Comparison of ENCODE assay signal across 27 cellular contexts in the genomic region with DNA sequence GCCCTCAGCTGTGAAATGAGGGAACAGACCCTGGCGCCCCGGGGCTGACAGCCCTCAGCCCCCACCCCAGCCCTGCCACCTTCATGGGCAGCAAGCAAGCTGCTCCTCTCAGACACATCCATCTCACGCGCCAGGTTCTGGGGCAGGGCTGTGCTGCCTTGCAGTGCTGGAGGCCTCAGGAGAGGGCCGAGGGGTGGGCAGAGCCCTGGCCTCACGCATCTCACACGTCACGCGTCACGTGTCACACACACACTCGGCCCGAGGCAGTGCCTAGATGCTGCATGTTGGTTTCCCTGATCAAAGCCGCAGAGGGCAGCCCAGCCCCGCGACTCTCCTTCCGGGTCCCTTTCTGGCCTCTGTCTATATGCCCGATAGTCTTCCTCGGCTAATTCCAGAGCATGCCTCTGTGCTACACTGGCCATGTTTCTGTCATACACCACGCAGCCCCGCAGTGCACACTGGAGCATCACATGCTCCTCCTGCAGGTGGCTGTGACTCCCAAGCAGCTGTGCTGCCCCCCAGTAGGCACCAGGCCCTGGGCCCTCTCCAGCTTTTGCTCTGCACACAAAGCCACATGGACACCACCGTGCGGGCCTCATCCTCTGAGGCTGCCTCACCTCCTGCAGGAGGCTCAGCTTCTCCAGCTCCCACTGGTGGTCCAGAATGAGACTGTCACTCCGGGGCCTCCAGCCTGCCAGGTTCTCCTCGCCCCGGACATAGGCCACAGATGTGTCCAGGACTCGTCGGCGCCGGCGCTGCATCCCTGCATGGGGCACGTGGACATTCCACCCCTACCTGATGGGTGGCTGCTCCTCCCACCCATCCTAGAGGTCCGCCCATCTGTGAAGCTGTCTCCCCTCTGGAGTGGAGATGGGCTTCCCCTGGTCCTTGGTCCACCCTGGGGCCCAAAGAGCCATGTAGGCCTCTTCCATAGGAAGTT. TPM values are rescaled to one million over a fixed set of nuclear protein-coding genes. Genes with fewer than 3 reads are reported as not detected.
DNase-seq lines count a peak whose midpoint lies in the region; ATAC-seq and TF ChIP-seq lines count a peak whose summit lies in the region.
"Had no signal": no experiment of that assay in that cellular context is flagged by ENCODE, and none has a peak within 500 bp of the region (broad histone marks: within the 10 kb centered on the region; RNA-seq: fewer than 3 reads in every experiment).

No MANE protein-coding gene starts in this region.

- WGBS in right cardiac atrium = 86% methylated on average over 32 of the region's 32 CpGs
- WGBS in trophoblast cell (ENCODE audit: extremely low coverage, insufficient coverage, insufficient read length) = no CpG with 5 or more reads among the region's 32 CpGs

- H3K4me2 ChIP-seq in trophoblast cell (ENCODE audit: low read length) = no peak overlapping the region

- H3K36me3 ChIP-seq in trophoblast cell (ENCODE audit: control insufficient read depth in 1 of 2, insufficient read depth in 2 of 2, low read length in 2 of 2) = no peaks in the 10 kb centered on the region
- H3K36me3 ChIP-seq: BE2C, MG63 had no signal

- H3K4me1 ChIP-seq in right cardiac atrium (ENCODE audit: control insufficient read depth, insufficient read depth, low read length) (no peaks in the 10 kb centered on the region), foreskin keratinocyte (no peaks in the 10 kb centered on the region), trophoblast cell (ENCODE audit: control insufficient read depth in 1 of 2, insufficient read depth in 2 of 2, low read length in 2 of 2) (no peaks in the 10 kb centered on the region)
- H3K4me1 ChIP-seq: BE2C, HAP-1 had no signal

- H3K27ac ChIP-seq in right cardiac atrium (ENCODE audit: low read length) (no peak overlapping the region), foreskin keratinocyte (no peak overlapping the region), trophoblast cell (ENCODE audit: low read depth, low read length) (no peak overlapping the region)

- TF ChIP-seq CTCF in astrocyte of the spinal cord (IDR thresholded peaks at IDR 0.05; ENCODE audit: low read depth, low read length) (peak; percentile 5), foreskin keratinocyte (conservative IDR thresholded peaks at IDR 0.05) (peak; percentile 5)

- no peak overlapping the region for H3K4ac ChIP-seq in trophoblast cell (ENCODE audit: low read depth, low read length)

- H2AK5ac ChIP-seq in trophoblast cell (ENCODE audit: low read length) = no peak overlapping the region

- no peak overlapping the region for H2BK12ac ChIP-seq in trophoblast cell (ENCODE audit: low read length)

- ATAC-seq in right cardiac atrium (no peak), left cardiac atrium (no peak), foreskin keratinocyte (peak; percentile 9)

- no peaks in the 10 kb centered on the region for H3K27me3 ChIP-seq in right cardiac atrium (ENCODE audit: control insufficient read depth, insufficient read depth)
- no peaks in the 10 kb centered on the region for H3K27me3 ChIP-seq in foreskin keratinocyte
- no peaks in the 10 kb centered on the region for H3K27me3 ChIP-seq in trophoblast cell (ENCODE audit: insufficient read depth, low read length)
- H3K27me3 ChIP-seq: BE2C, MG63 had no signal

- H3K4me3 ChIP-seq in right cardiac atrium (ENCODE audit: low read length) (no peak overlapping the region), astrocyte of the spinal cord (ENCODE audit: low read depth, low read length) (no peak overlapping the region), trophoblast cell (ENCODE audit: low read depth, low read length) (peak overlapping the region; percentile 33)
- H3K4me3 ChIP-seq: HAP-1, MG63 had no signal

- no peaks in the 10 kb centered on the region for H3K79me1 ChIP-seq in trophoblast cell (ENCODE audit: low read length)

- no peaks in the 10 kb centered on the region for H3K79me2 ChIP-seq in trophoblast cell (ENCODE audit: control insufficient read depth, insufficient read depth, low read length, poor library complexity)

- H2AFZ ChIP-seq in trophoblast cell (ENCODE audit: insufficient read depth, low read length, poor library complexity) = no peak overlapping the region

- H3K9me3 ChIP-seq in right cardiac atrium (ENCODE audit: control insufficient read depth, low read length) = no peaks in the 10 kb centered on the region
- H3K9me3 ChIP-seq in trophoblast cell (ENCODE audit: insufficient read depth, low read depth, low read length) = no peaks in the 10 kb centered on the region
- H3K9me3 ChIP-seq: BE2C, HAP-1, MG63 had no signal

- H3K23ac ChIP-seq in trophoblast cell (ENCODE audit: low read length) = no peak overlapping the region

- no peak overlapping the region for H3K9ac ChIP-seq in trophoblast cell (ENCODE audit: low read length)

- H3K14ac ChIP-seq in trophoblast cell (ENCODE audit: low read length) = no peak overlapping the region

- H2BK120ac ChIP-seq in trophoblast cell (ENCODE audit: insufficient read depth, low read length, poor library complexity) = no peak overlapping the region

- H4K91ac ChIP-seq in trophoblast cell (ENCODE audit: low read depth, low read length) = no peak overlapping the region

- H2BK5ac ChIP-seq in trophoblast cell (ENCODE audit: low read depth, low read length, poor library complexity) = no peak overlapping the region

- no peak overlapping the region for H4K12ac ChIP-seq in trophoblast cell (ENCODE audit: low read depth, low read length)

- intact Hi-C loops in right cardiac atrium (cut with DNase I) = no loop called here
- intact Hi-C loops in left cardiac atrium (cut with DNase I) = no loop called here

- H3K18ac ChIP-seq in trophoblast cell (ENCODE audit: low read length) = no peak overlapping the region

- in situ Hi-C loops in astrocyte of the spinal cord (cut with HindIII; ENCODE audit: low sequenced_read_pairs) = no loop called here

- peak in 2 of 3 donors; percentile 36 to 41 for DNase-seq in right cardiac atrium
- no peak for DNase-seq in left cardiac atrium
- no peak for DNase-seq in astrocyte of the spinal cord (ENCODE audit: low read depth, low spot score)
- no peak for DNase-seq in foreskin keratinocyte
- DNase-seq in trophoblast cell = no peak
- no peak for DNase-seq in activated T-cell treated with anti-CD3 and anti-CD28 coated beads, Interleukin-2, amount 50 U/mL, for 1 hour
- no peak for DNase-seq in stimulated activated CD4-positive, alpha-beta T cell treated with anti-CD3 and anti-CD28 coated beads, Interleukin-15, amount 100 ng/mL, for 24 hours
- no peak for DNase-seq in retina
- DNase-seq: 8988T; BE2C; CD4-positive, CD25-positive, alpha-beta regulatory T cell; COR-L47; DMS153; GDM1; Kasumi-1; MG63; NCI-H1105; NCI-H1694; NCI-H2081 treated with DMSO at 0.1 percent for 48 hours; NCI-H748 treated with DMSO at 0.1 percent for 48 hours; NK-92 treated with Interleukin-12 subunit alpha and Interleukin-12 subunit beta, amount 100 ng/mL, for 24 hours; SHP77 had no signal

- no peak overlapping the region for H4K8ac ChIP-seq in trophoblast cell (ENCODE audit: low read depth, low read length)

RNA-seq across cellular contexts. Expression of gene AQP12A, which starts 31.4 kb away (rescaled TPM):
- total RNA-seq in right cardiac atrium (not detected), left cardiac atrium (not detected), foreskin keratinocyte (not detected in 2 replicates)
- polyA plus RNA-seq in right cardiac atrium (not detected), foreskin keratinocyte (not detected in 2 replicates)
- polyA plus RNA-seq in trophoblast cell (2013) = not detected in 2 replicates
- total RNA-seq: CD4-positive, CD25-positive, alpha-beta regulatory T cell; Daoy; NCI-H460; RPMI7951 had no signal
- polyA plus RNA-seq: CD4-positive, CD25-positive, alpha-beta regulatory T cell; IgD-negative memory B cell had no signal

RNA-seq across cellular contexts. Expression of gene AQP12B, which starts 40.4 kb away (rescaled TPM):
- not detected for total RNA-seq in right cardiac atrium
- polyA plus RNA-seq in right cardiac atrium = not detected
- total RNA-seq in left cardiac atrium = not detected
- not detected in 2 replicates for total RNA-seq in foreskin keratinocyte
- not detected in 2 replicates for polyA plus RNA-seq in foreskin keratinocyte
- polyA plus RNA-seq in trophoblast cell (2013) = not detected in 2 replicates
- total RNA-seq: CD4-positive, CD25-positive, alpha-beta regulatory T cell; Daoy; NCI-H460; RPMI7951 had no signal
- polyA plus RNA-seq: CD4-positive, CD25-positive, alpha-beta regulatory T cell; IgD-negative memory B cell had no signal

Comparison
In these comparisons a context has a peak if more than half of its experiments do, and no peak if none do; other contexts are left out.
1. DNase-seq: peak in right cardiac atrium (2 of 3); none in left cardiac atrium (single experiment), astrocyte of the spinal cord (single experiment), foreskin keratinocyte (0 of 2), trophoblast cell (0 of 2), activated T-cell treated with anti-CD3 and anti-CD28 coated beads, Interleukin-2, amount 50 U/mL, for 1 hour (single experiment), stimulated activated CD4-positive, alpha-beta T cell treated with anti-CD3 and anti-CD28 coated beads, Interleukin-15, amount 100 ng/mL, for 24 hours (single experiment) and retina (single experiment).